Comparison of ENCODE assay signal across 19 cellular contexts in genomic region chr5:14771195-14771594, GRCh38.
DNase-seq lines count a peak whose midpoint lies in the region; ATAC-seq, FAIRE-seq and TF ChIP-seq lines count a peak whose summit lies in the region.
"Had no signal": no experiment of that assay in that cellular context is flagged by ENCODE, and none has a peak within 500 bp of the region (broad histone marks: within the 10 kb centered on the region; RNA-seq: fewer than 3 reads in every experiment).

No MANE protein-coding gene starts in this region.

- no peaks in the 10 kb centered on the region for H3K36me3 ChIP-seq in CD8-positive, alpha-beta T cell (ENCODE audit: insufficient read depth, low read length)
- H3K36me3 ChIP-seq in IMR-90 (ENCODE audit: control insufficient read depth, insufficient read depth, low read length): 0 out of 2 replicates have a peak, but pooled peaks cover 2% of the 10 kb centered on the region
- H3K36me3 ChIP-seq in tibial artery: peaks cover 0 to 9% (median 4%) of the 10 kb centered on the region in 3 donors
- H3K36me3 ChIP-seq: HAP-1 had no signal

- TF ChIP-seq EP300 in A549 (IDR thresholded peaks at IDR 0.05): no peak

- no peak overlapping the region for H3K4me3 Mint-ChIP-seq in CD8-positive, alpha-beta T cell
- no peak overlapping the region for H3K4me3 Mint-ChIP-seq in neural crest cell
- H3K4me3 Mint-ChIP-seq: B cell; CD8-positive, alpha-beta memory T cell had no signal

- TF ChIP-seq POLR2A in A549 (IDR thresholded peaks at IDR 0.05; ENCODE audit: low read length): no peak
- no peak for TF ChIP-seq POLR2A in IMR-90 (IDR thresholded peaks at IDR 0.05; ENCODE audit: low read depth, low read length)
- no peak for TF ChIP-seq POLR2A in GM18505 (IDR thresholded peaks at IDR 0.05; ENCODE audit: borderline replicate concordance, extremely low read depth, insufficient read depth, insufficient read length)

- no peak for DNase-seq in A549 (ENCODE audit: low read depth in 1 of 2, low spot score in 1 of 2)
- DNase-seq in CD8-positive, alpha-beta T cell: no peak
- no peak for DNase-seq in IMR-90
- no peak for DNase-seq in neural crest cell (ENCODE audit: low read depth, low spot score)
- no peak for DNase-seq in H4 (ENCODE audit: low spot score)
- no peak for DNase-seq in tibial artery
- no peak for DNase-seq in HUDEP-2 (lab: John Stamatoyannopoulos, UW; ENCODE audit: unreplicated experiment in 76 of 76)
- DNase-seq: C1 segment of cervical spinal cord; Caco-2; CD8-positive, alpha-beta memory T cell; DND-41; GF-D8; GM23248 had no signal

- no peak overlapping the region for H3K23ac ChIP-seq in IMR-90 (ENCODE audit: low read depth, low read length)

- no peaks in the 10 kb centered on the region for H3K9me3 Mint-ChIP-seq in CD8-positive, alpha-beta T cell
- H3K9me3 Mint-ChIP-seq in neural crest cell: no peaks in the 10 kb centered on the region
- H3K9me3 Mint-ChIP-seq: CD8-positive, alpha-beta memory T cell; IgD-negative memory B cell had no signal

- H3K9me3 ChIP-seq in A549 (no peaks in the 10 kb centered on the region), IMR-90 (ENCODE audit: control insufficient read depth, insufficient read depth, low read length) (no peaks in the 10 kb centered on the region), tibial artery (no peaks in the 10 kb centered on the region)
- H3K9me3 ChIP-seq in CD8-positive, alpha-beta T cell (ENCODE audit: low read length): no peaks in the 10 kb centered on the region
- H3K9me3 ChIP-seq: Caco-2, HAP-1 had no signal

- no peak overlapping the region for H3K4ac ChIP-seq in IMR-90 (ENCODE audit: low read depth, low read length)

- H2AFZ ChIP-seq in IMR-90 (replicated peaks; ENCODE audit: low read length, poor library complexity): no peak overlapping the region
- H2AFZ ChIP-seq: GM23248 had no signal

- H3K56ac ChIP-seq in IMR-90 (ENCODE audit: extremely low read depth, insufficient read depth, low read length): no peak overlapping the region

- no peak overlapping the region for H2BK5ac ChIP-seq in IMR-90 (ENCODE audit: low read depth, low read length, poor library complexity, severe bottlenecking)

- BruUV-seq in IMR-90 (replicated peaks; lab: Mats Ljungman, UMichigan): no TSS peak

- ATAC-seq in A549 (no peak), IMR-90 (ENCODE audit: low read depth) (no peak), GM18505 (IDR thresholded peaks at IDR 0.05; ENCODE audit: unreplicated experiment) (no peak)
- ATAC-seq in CD8-positive, alpha-beta T cell: no peak

- TF ChIP-seq CTCF in A549 (IDR thresholded peaks at IDR 0.05) (no peak), IMR-90 (conservative IDR thresholded peaks at IDR 0.05; ENCODE audit: low read depth, low read length) (no peak), neural crest cell (conservative IDR thresholded peaks at IDR 0.05) (no peak), tibial artery (IDR thresholded peaks at IDR 0.05) (no peak)
- no peak for TF ChIP-seq CTCF in CD8-positive, alpha-beta T cell (IDR thresholded peaks at IDR 0.05)

- H3K36me3 Mint-ChIP-seq in CD8-positive, alpha-beta T cell: peaks cover 43% of the 10 kb centered on the region
- H3K36me3 Mint-ChIP-seq in neural crest cell (ENCODE audit: low read depth): no peaks in the 10 kb centered on the region

- CTCF ChIA-PET in A549 (lab: Yijun Ruan, JAX): interaction anchor here (1.6 kb wide), 1 partner anchor 44 kb away, joined by 5 read pairs; no protein-coding TSS in a partner anchor
- CTCF ChIA-PET in CD8-positive, alpha-beta T cell (lab: Charles Lee): interaction anchor here (0.6 kb wide), 1 partner anchor 121 kb away, joined by 3 read pairs; no protein-coding TSS in a partner anchor
- CTCF ChIA-PET in IMR-90 (lab: Yijun Ruan, JAX): interaction anchor here (0.9 kb wide), 1 partner anchor 232 kb away, joined by 3 read pairs; no protein-coding TSS in a partner anchor

- no peaks in the 10 kb centered on the region for H3K27me3 Mint-ChIP-seq in CD8-positive, alpha-beta T cell (ENCODE audit: low read depth)
- no peaks in the 10 kb centered on the region for H3K27me3 Mint-ChIP-seq in neural crest cell (ENCODE audit: low read depth)
- H3K27me3 Mint-ChIP-seq: B cell; CD8-positive, alpha-beta memory T cell; IgD-negative memory B cell had no signal

- in situ Hi-C loops in IMR-90 (cut with MboI; ENCODE audit: low sequenced_read_pairs): no loop called here

- peaks cover 35% of the 10 kb centered on the region for H3K4me1 Mint-ChIP-seq in CD8-positive, alpha-beta T cell (ENCODE audit: low read depth)
- H3K4me1 Mint-ChIP-seq in neural crest cell: peaks cover 18% of the 10 kb centered on the region

- no peak overlapping the region for H3K4me3 ChIP-seq in A549
- no peak overlapping the region for H3K4me3 ChIP-seq in CD8-positive, alpha-beta T cell (ENCODE audit: low read depth, low read length)
- H3K4me3 ChIP-seq in IMR-90 (ENCODE audit: insufficient read depth, low read depth, low read length): no peak overlapping the region
- no peak overlapping the region for H3K4me3 ChIP-seq in tibial artery
- H3K4me3 ChIP-seq: GM23248, HAP-1 had no signal

- H2BK120ac ChIP-seq in IMR-90 (ENCODE audit: low read depth, low read length): no peak overlapping the region

- H2AK5ac ChIP-seq in IMR-90 (ENCODE audit: low read depth, low read length): no peak overlapping the region

- H3K79me1 ChIP-seq in IMR-90 (ENCODE audit: low read depth in 1 of 2, low read length in 2 of 2): peaks cover 0 to 3% of the 10 kb centered on the region in 2 experiments; a peak in 1 of 4 replicates

- H3K9me1 ChIP-seq in IMR-90 (ENCODE audit: insufficient read depth, low read length): no peaks in the 10 kb centered on the region; the same call in 1 of the 2 replicates

- H4K5ac ChIP-seq in IMR-90 (ENCODE audit: low read depth, low read length): no peak overlapping the region

- 97% methylated on average over 4 of the region's 4 CpGs for WGBS in A549 (ENCODE audit: missing lambda C conversion rate)
- no CpG with 5 or more reads among the region's 4 CpGs for WGBS in IMR-90 (ENCODE audit: extremely low coverage in 2 of 2, insufficient read length in 1 of 2), 2 experiments

- H4K91ac ChIP-seq in IMR-90 (ENCODE audit: insufficient read depth, low read depth, low read length): no peak overlapping the region

- H3K4me1 ChIP-seq in A549 (peaks cover 33% of the 10 kb centered on the region), IMR-90 (ENCODE audit: control insufficient read depth, insufficient read depth, low read length) (no peaks in the 10 kb centered on the region), tibial artery (peaks cover 0 to 19% (median 4%) of the 10 kb centered on the region in 4 donors)
- H3K4me1 ChIP-seq in CD8-positive, alpha-beta T cell (ENCODE audit: insufficient read depth, low read length): no peaks in the 10 kb centered on the region
- H3K4me1 ChIP-seq: Caco-2 had no signal

- H3K14ac ChIP-seq in IMR-90 (replicated peaks; ENCODE audit: low read depth, low read length): no peak overlapping the region

- H3K4me2 ChIP-seq in A549: no peak overlapping the region
- no peak overlapping the region for H3K4me2 ChIP-seq in IMR-90 (ENCODE audit: low read depth, low read length)
- H3K4me2 ChIP-seq: KMS-11 had no signal

- H4K20me1 ChIP-seq in IMR-90 (ENCODE audit: insufficient read depth, low read length): no peaks in the 10 kb centered on the region

- intact Hi-C loops in CD8-positive, alpha-beta T cell (cut with DNase I, micrococcal nuclease): no loop called here
- intact Hi-C loops in IMR-90 (cut with micrococcal nuclease) (no loop called here), tibial artery (cut with DNase I; ENCODE audit: low total_unique reads) (no loop called here)

- no peak overlapping the region for H3K9ac ChIP-seq in IMR-90 (ENCODE audit: low read depth, low read length)
- H3K9ac ChIP-seq: GM23248, KMS-11 had no signal

- no peak overlapping the region for H2AK9ac ChIP-seq in IMR-90 (replicated peaks; ENCODE audit: low read depth, low read length, poor library complexity)

- no peak overlapping the region for H4K8ac ChIP-seq in IMR-90 (ENCODE audit: low read depth in 2 of 2, low read length in 2 of 2)

- H2BK15ac ChIP-seq in IMR-90 (ENCODE audit: low read depth, low read length): no peak overlapping the region

- H2BK20ac ChIP-seq in IMR-90 (ENCODE audit: low read depth, low read length): no peak overlapping the region

- POLR2A ChIA-PET in A549 (lab: Yijun Ruan, JAX): no interaction called here
- POLR2A ChIA-PET in CD8-positive, alpha-beta T cell (lab: Charles Lee): no interaction called here
- POLR2A ChIA-PET in IMR-90 (lab: Charles Lee; ENCODE audit: unreplicated experiment): no interaction called here

- peak overlapping the region; percentile 33 for H3K27ac Mint-ChIP-seq in CD8-positive, alpha-beta T cell
- peak overlapping the region; percentile 47 for H3K27ac Mint-ChIP-seq in neural crest cell (ENCODE audit: unreplicated experiment)
- H3K27ac Mint-ChIP-seq: B cell, IgD-negative memory B cell had no signal

- H3K27ac ChIP-seq in A549 (no peak overlapping the region), IMR-90 (ENCODE audit: insufficient read depth, low read length) (no peak overlapping the region), tibial artery (no peak overlapping the region)
- no peak overlapping the region for H3K27ac ChIP-seq in CD8-positive, alpha-beta T cell (ENCODE audit: low read depth, low read length)
- H3K27ac ChIP-seq: GM23248, KMS-11 had no signal

- TF ChIP-seq RAD21 in A549 (conservative IDR thresholded peaks at IDR 0.05 in 1 of 2, IDR thresholded peaks at IDR 0.05 in 1 of 2) (no peak), IMR-90 (IDR thresholded peaks at IDR 0.05; ENCODE audit: low read length) (no peak)

- FAIRE-seq in A549 (lab: Jason Lieb, UNC): no peak
- FAIRE-seq: GM18507 had no signal

- no peaks in the 10 kb centered on the region for H3K27me3 ChIP-seq in CD8-positive, alpha-beta T cell (ENCODE audit: insufficient read depth, low read length)
- no peaks in the 10 kb centered on the region for H3K27me3 ChIP-seq in IMR-90 (ENCODE audit: control insufficient read depth, insufficient read depth, low read length)
- no peaks in the 10 kb centered on the region for H3K27me3 ChIP-seq in tibial artery

- no peak overlapping the region for H3K18ac ChIP-seq in IMR-90 (ENCODE audit: low read depth, low read length)

- dilution Hi-C loops in IMR-90 (cut with HindIII; ENCODE audit: low sequenced_read_pairs, unreplicated experiment): no loop called here

TF ChIP-seq in A549, 52 proteins besides CTCF, POLR2A, EP300 and RAD21:
- no peak for TF ChIP-seq PHF8 (IDR thresholded peaks at IDR 0.05; ENCODE audit: borderline replicate concordance, low read depth)
- TF ChIP-seq MAFK (IDR thresholded peaks at IDR 0.05; ENCODE audit: partially characterized antibody): peak; percentile 90

TF ChIP-seq in IMR-90, 13 proteins besides CTCF, POLR2A, EP300 and RAD21 (continues in another document):
- TF ChIP-seq NFE2L2 (IDR thresholded peaks at IDR 0.05; ENCODE audit: low read depth, low read length): no peak
- peak; percentile 94 for TF ChIP-seq MAFK (IDR thresholded peaks at IDR 0.05; ENCODE audit: low read depth, low read length)
- no peak for TF ChIP-seq RCOR1 (IDR thresholded peaks at IDR 0.05; ENCODE audit: insufficient replicate concordance, low read length)
